In the genomic region with DNA sequence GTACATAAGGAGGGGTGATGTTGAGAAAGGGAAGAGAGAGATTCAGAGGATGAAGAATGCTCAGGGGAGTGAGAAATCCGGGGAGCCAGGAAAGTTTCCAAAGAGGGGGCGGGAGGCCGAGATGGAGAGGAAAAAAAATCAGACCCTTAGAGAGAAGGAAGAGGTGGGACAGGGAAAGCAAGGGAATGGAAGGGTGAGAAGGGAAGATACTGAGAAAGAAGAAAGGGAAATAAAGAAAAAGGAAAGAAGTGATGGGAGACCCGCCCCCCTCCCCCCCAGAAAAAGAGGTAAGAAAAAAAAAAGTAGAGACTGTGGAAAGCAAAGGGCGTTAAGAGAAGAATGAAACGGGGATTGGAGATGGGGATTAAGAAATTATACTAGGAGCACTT, we compare ENCODE assay signal across 8 cellular contexts. TPM values are rescaled to one million over a fixed set of nuclear protein-coding genes. Genes with fewer than 3 reads are reported as not detected.
DNase-seq lines count a peak whose midpoint lies in the region; ATAC-seq and TF ChIP-seq lines count a peak whose summit lies in the region.

No MANE protein-coding gene starts in this region.

- no peak overlapping the region for H2BK5ac ChIP-seq in trophoblast cell (ENCODE audit: low read depth, low read length, poor library complexity)

- H4K12ac ChIP-seq in trophoblast cell (ENCODE audit: low read depth, low read length) = no peak overlapping the region

- H3K14ac ChIP-seq in trophoblast cell (ENCODE audit: low read length) = no peak overlapping the region

- POLR2A ChIA-PET in Caco-2 (lab: Charles Lee) = no interaction called here

- peak overlapping the region; percentile 91 for H2AFZ ChIP-seq in trophoblast cell (ENCODE audit: insufficient read depth, low read length, poor library complexity)

- H3K9me3 Mint-ChIP-seq in Caco-2 (ENCODE audit: unreplicated experiment) = no peaks in the 10 kb centered on the region

- no peak overlapping the region for H4K91ac ChIP-seq in trophoblast cell (ENCODE audit: low read depth, low read length)

- TF ChIP-seq CTCF in Caco-2 (IDR thresholded peaks at IDR 0.05; ENCODE audit: insufficient read depth in 1 of 2, low read depth in 1 of 2, low read length in 1 of 2, severe bottlenecking in 1 of 2, unreplicated experiment in 1 of 2) = no peak
- no peak for TF ChIP-seq CTCF in fibroblast of mammary gland (conservative IDR thresholded peaks at IDR 0.05; ENCODE audit: control insufficient read depth, insufficient read depth, low read depth, low read length)

- no peak overlapping the region for H2AK5ac ChIP-seq in trophoblast cell (ENCODE audit: low read length)

- H3K4me2 ChIP-seq in trophoblast cell (ENCODE audit: low read length) = peak overlapping the region; percentile 96

- H3K9ac ChIP-seq in SK-N-MC (ENCODE audit: insufficient read length) (no peak overlapping the region), trophoblast cell (ENCODE audit: low read length) (no peak overlapping the region)

- H3K27me3 Mint-ChIP-seq in Caco-2 (ENCODE audit: insufficient read depth, unreplicated experiment) = peaks cover 4% of the 10 kb centered on the region

- peaks cover 15% of the 10 kb centered on the region for H3K36me3 Mint-ChIP-seq in Caco-2 (ENCODE audit: insufficient read depth, unreplicated experiment)

- peaks cover 4% of the 10 kb centered on the region for H3K79me1 ChIP-seq in trophoblast cell (ENCODE audit: low read length)

- DNase-seq in Caco-2 (no peak), SK-N-MC (ENCODE audit: low read depth, low spot score) (no peak), fibroblast of mammary gland (ENCODE audit: low read depth) (no peak), trophoblast cell (no peak), EL (no peak), NCI-H146 (lab: John Stamatoyannopoulos, UW) (no peak)
- DNase-seq in stimulated activated CD8-positive, alpha-beta memory T cell treated with anti-CD3 and anti-CD28 coated beads, Interleukin-4, amount 100 ng/mL, for 48 hours = no peak

- peaks cover 15% of the 10 kb centered on the region for H3K4me1 Mint-ChIP-seq in Caco-2 (ENCODE audit: low read depth, unreplicated experiment)

- H3K9me3 ChIP-seq in Caco-2 (no peaks in the 10 kb centered on the region), SK-N-MC (ENCODE audit: low read depth, low read length) (no peaks in the 10 kb centered on the region), trophoblast cell (ENCODE audit: insufficient read depth, low read depth, low read length) (no peaks in the 10 kb centered on the region)

- CTCF ChIA-PET in Caco-2 (lab: Charles Lee) = no interaction called here

- no peak overlapping the region for H2BK120ac ChIP-seq in trophoblast cell (ENCODE audit: insufficient read depth, low read length, poor library complexity)

- H3K4me3 ChIP-seq in Caco-2 (ENCODE audit: low read depth, low read length) = peak overlapping the region; percentile 64
- H3K4me3 ChIP-seq in SK-N-MC = peak overlapping the region; percentile 81
- H3K4me3 ChIP-seq in fibroblast of mammary gland (ENCODE audit: control insufficient read depth, low read depth, low read length) = peak overlapping the region; percentile 69
- H3K4me3 ChIP-seq in trophoblast cell (ENCODE audit: low read depth, low read length) = peak overlapping the region; percentile 88

- no peak overlapping the region for H3K18ac ChIP-seq in trophoblast cell (ENCODE audit: low read length)

- peaks cover 2% of the 10 kb centered on the region for H3K79me2 ChIP-seq in trophoblast cell (ENCODE audit: control insufficient read depth, insufficient read depth, low read length, poor library complexity)

- BruUV-seq in Caco-2 (replicated peaks; lab: Mats Ljungman, UMichigan) = no TSS peak

- no peaks in the 10 kb centered on the region for H3K36me3 ChIP-seq in Caco-2 (ENCODE audit: control insufficient read depth, insufficient read depth, low read length)
- H3K36me3 ChIP-seq in SK-N-MC (ENCODE audit: insufficient read depth, low read length) = no peaks in the 10 kb centered on the region
- H3K36me3 ChIP-seq in trophoblast cell (ENCODE audit: control insufficient read depth in 1 of 2, insufficient read depth in 2 of 2, low read length in 2 of 2) = no peaks in the 10 kb centered on the region

- H3K27ac ChIP-seq in SK-N-MC (no peak overlapping the region), trophoblast cell (ENCODE audit: low read depth, low read length) (no peak overlapping the region)

- intact Hi-C loops in Caco-2 (cut with micrococcal nuclease; ENCODE audit: unreplicated experiment) = no loop called here

- H3K4me3 Mint-ChIP-seq in Caco-2 (ENCODE audit: unreplicated experiment) = peak overlapping the region; percentile 98

- 100% methylated on average over 2 of the region's 6 CpGs for WGBS in trophoblast cell (ENCODE audit: extremely low coverage, insufficient coverage, insufficient read length)

- peaks cover 10% of the 10 kb centered on the region for H3K4me1 ChIP-seq in Caco-2
- peaks cover 0 to 2% of the 10 kb centered on the region in 2 experiments for H3K4me1 ChIP-seq in trophoblast cell (ENCODE audit: control insufficient read depth in 1 of 2, insufficient read depth in 2 of 2, low read length in 2 of 2)

- peak overlapping the region; percentile 75 for H4K8ac ChIP-seq in trophoblast cell (ENCODE audit: low read depth, low read length)

- ATAC-seq in GM18867 (IDR thresholded peaks at IDR 0.05; ENCODE audit: unreplicated experiment) = no peak

- H3K27ac Mint-ChIP-seq in Caco-2 (ENCODE audit: unreplicated experiment) = peak overlapping the region; percentile 96

- no peak overlapping the region for H3K4ac ChIP-seq in trophoblast cell (ENCODE audit: low read depth, low read length)

- no peak overlapping the region for H2BK12ac ChIP-seq in trophoblast cell (ENCODE audit: low read length)

- H3K23ac ChIP-seq in trophoblast cell (ENCODE audit: low read length) = no peak overlapping the region

- H3K27me3 ChIP-seq in Caco-2 (replicated peaks; ENCODE audit: control insufficient read depth, insufficient read depth, low read length) (no peaks in the 10 kb centered on the region), trophoblast cell (ENCODE audit: insufficient read depth, low read length) (peaks cover 3% of the 10 kb centered on the region)

RNA-seq across cellular contexts. Expression of gene DYNLRB2, which starts 0.5 kb away (rescaled TPM):
- total RNA-seq in Caco-2 (2022) = not detected in 2 replicates
- polyA plus RNA-seq in trophoblast cell (2013) = 0.10 TPM in 1 of 2 replicates, not detected in the other
